Comparison of ENCODE assay signal across 8 cellular contexts in genomic region chr6:85669735-85670194, GRCh38. TPM values are rescaled to one million over a fixed set of nuclear protein-coding genes. Genes with fewer than 3 reads are reported as not detected.
DNase-seq lines count a peak whose midpoint lies in the region; ATAC-seq and TF ChIP-seq lines count a peak whose summit lies in the region.

No MANE protein-coding gene starts in this region.

- H2AFZ ChIP-seq in fibroblast of lung (ENCODE audit: low read length), result no peak overlapping the region

- peaks cover 22% of the 10 kb centered on the region for H3K4me1 ChIP-seq in HUES48 (ENCODE audit: control insufficient read depth, insufficient read depth, low read length)
- H3K4me1 ChIP-seq in fibroblast of lung (ENCODE audit: control insufficient read depth, extremely low read depth, insufficient read depth, low read length), result peaks cover 3% of the 10 kb centered on the region

- H3K27me3 ChIP-seq in HUES48 (ENCODE audit: control insufficient read depth, insufficient read depth, low read length) (no peaks in the 10 kb centered on the region), fibroblast of lung (ENCODE audit: control insufficient read depth, insufficient read depth, low read length) (no peaks in the 10 kb centered on the region)

- in situ Hi-C loops in G401 (cut with HindIII; ENCODE audit: low sequenced_read_pairs), result no loop called here

- H3K27ac ChIP-seq in HUES48 (ENCODE audit: low read depth, low read length) (peak overlapping the region; percentile 93), fibroblast of lung (ENCODE audit: insufficient read depth, low read length) (no peak overlapping the region)

- H3K9ac ChIP-seq in HUES48 (ENCODE audit: low read depth, low read length) (peak overlapping the region; percentile 1; the same call in 1 of the 2 replicates), fibroblast of lung (ENCODE audit: insufficient read depth, low read length) (no peak overlapping the region)

- H3K4me3 ChIP-seq in GM08714 (ENCODE audit: low read length) (peak overlapping the region; percentile 43; the same call in 1 of the 2 replicates), HUES48 (ENCODE audit: low read depth, low read length) (no peak overlapping the region), fibroblast of lung (replicated peaks in 1 of 4; ENCODE audit: control extremely low read depth in 1 of 4, insufficient read depth in 1 of 4, low read depth in 3 of 4, low read length in 4 of 4) (no peak overlapping the region)

- no peaks in the 10 kb centered on the region for H4K20me1 ChIP-seq in fibroblast of lung (ENCODE audit: control insufficient read depth, extremely low read depth, insufficient read depth, low read length)

- ATAC-seq in GM21528 (IDR thresholded peaks at IDR 0.05; ENCODE audit: low FRiP score, unreplicated experiment), result peak; percentile 94

- no peak for TF ChIP-seq CTCF in fibroblast of lung (conservative IDR thresholded peaks at IDR 0.05 in 1 of 2, IDR thresholded peaks at IDR 0.05 in 1 of 2; ENCODE audit: low read depth in 1 of 2, low read length in 2 of 2)

- H3K36me3 ChIP-seq in HUES48 (ENCODE audit: control insufficient read depth, insufficient read depth, low read length) (peaks cover 12% of the 10 kb centered on the region), fibroblast of lung (ENCODE audit: control insufficient read depth, insufficient read depth, low read length) (no peaks in the 10 kb centered on the region)

- DNase-seq in activated CD4-positive, CD25-positive, alpha-beta regulatory T cell treated with anti-CD3 and anti-CD28 coated beads, Interleukin-2, amount 50 U/mL, for 72 hours, result peak; percentile 36
- peak; percentile 31 to 48 for DNase-seq in fibroblast of lung (ENCODE audit: low read depth in 2 of 2)
- DNase-seq in stromal cell of bone marrow (ENCODE audit: low read depth), result peak; percentile 21
- DNase-seq in NCI-H2107 (lab: John Stamatoyannopoulos, UW), result no peak
- DNase-seq in G401 (ENCODE audit: low spot score), result no peak

- H3K9me3 ChIP-seq in HUES48 (ENCODE audit: control insufficient read depth, insufficient read depth, low read length) (no peaks in the 10 kb centered on the region), fibroblast of lung (ENCODE audit: control insufficient read depth, insufficient read depth, low read depth, low read length) (no peaks in the 10 kb centered on the region)

- H3K4me2 ChIP-seq in fibroblast of lung (ENCODE audit: extremely low read depth, insufficient read depth, low read length), result no peak overlapping the region

- peaks cover 8% of the 10 kb centered on the region for H3K79me2 ChIP-seq in fibroblast of lung (ENCODE audit: control insufficient read depth, insufficient read depth, low read length)

RNA-seq across cellular contexts. Expression of gene SYNCRIP, which starts 27.1 kb away (rescaled TPM):
- 41.1 and 44.3 TPM in 2 replicates for total RNA-seq in fibroblast of lung
- 29.2 and 37.7 TPM in 2 replicates for polyA plus RNA-seq in fibroblast of lung
- 113 and 147 TPM in 2 replicates for polyA plus RNA-seq in fibroblast of lung (2012)
- polyA minus RNA-seq in fibroblast of lung (ENCODE audit: low replicate concordance), result 8.2 and 8.8 TPM in 2 replicates
- 54.3 and 69.6 TPM in 2 replicates for total RNA-seq in G401 (2014; rRNA removed; shearing (Covaris generic))

Comparison
In these comparisons a context has a peak if more than half of its experiments do, and no peak if none do; other contexts are left out.
1. DNase-seq: peak in activated CD4-positive, CD25-positive, alpha-beta regulatory T cell treated with anti-CD3 and anti-CD28 coated beads, Interleukin-2, amount 50 U/mL, for 72 hours (single experiment), fibroblast of lung (2 of 2) and stromal cell of bone marrow (single experiment); none in NCI-H2107 (single experiment) and G401 (single experiment).